Comparison of ENCODE assay signal across 1 cellular context in genomic region chr12:89801284-89801683, GRCh38.
TF ChIP-seq lines count a peak whose summit lies in the region.

No MANE protein-coding gene starts in this region.

TF ChIP-seq in GM12878, 131 proteins besides CTCF, POLR2A, EP300 and RAD21 (continued from another document):
- no peak for TF ChIP-seq CEBPZ (IDR thresholded peaks at IDR 0.05; ENCODE audit: low read depth, low read length)
